In genomic region chr2:166519391-166519962, GRCh38 we compare ENCODE assay signal across 1 cellular context.
TF ChIP-seq lines count a peak whose summit lies in the region.

No MANE protein-coding gene starts in this region.

TF ChIP-seq in K562, 482 proteins besides CTCF, POLR2A, EP300 and RAD21:
- TF ChIP-seq ZBTB12 (CRISPR knock-in tag; IDR thresholded peaks at IDR 0.05): no peak
- TF ChIP-seq, protein P1, sequence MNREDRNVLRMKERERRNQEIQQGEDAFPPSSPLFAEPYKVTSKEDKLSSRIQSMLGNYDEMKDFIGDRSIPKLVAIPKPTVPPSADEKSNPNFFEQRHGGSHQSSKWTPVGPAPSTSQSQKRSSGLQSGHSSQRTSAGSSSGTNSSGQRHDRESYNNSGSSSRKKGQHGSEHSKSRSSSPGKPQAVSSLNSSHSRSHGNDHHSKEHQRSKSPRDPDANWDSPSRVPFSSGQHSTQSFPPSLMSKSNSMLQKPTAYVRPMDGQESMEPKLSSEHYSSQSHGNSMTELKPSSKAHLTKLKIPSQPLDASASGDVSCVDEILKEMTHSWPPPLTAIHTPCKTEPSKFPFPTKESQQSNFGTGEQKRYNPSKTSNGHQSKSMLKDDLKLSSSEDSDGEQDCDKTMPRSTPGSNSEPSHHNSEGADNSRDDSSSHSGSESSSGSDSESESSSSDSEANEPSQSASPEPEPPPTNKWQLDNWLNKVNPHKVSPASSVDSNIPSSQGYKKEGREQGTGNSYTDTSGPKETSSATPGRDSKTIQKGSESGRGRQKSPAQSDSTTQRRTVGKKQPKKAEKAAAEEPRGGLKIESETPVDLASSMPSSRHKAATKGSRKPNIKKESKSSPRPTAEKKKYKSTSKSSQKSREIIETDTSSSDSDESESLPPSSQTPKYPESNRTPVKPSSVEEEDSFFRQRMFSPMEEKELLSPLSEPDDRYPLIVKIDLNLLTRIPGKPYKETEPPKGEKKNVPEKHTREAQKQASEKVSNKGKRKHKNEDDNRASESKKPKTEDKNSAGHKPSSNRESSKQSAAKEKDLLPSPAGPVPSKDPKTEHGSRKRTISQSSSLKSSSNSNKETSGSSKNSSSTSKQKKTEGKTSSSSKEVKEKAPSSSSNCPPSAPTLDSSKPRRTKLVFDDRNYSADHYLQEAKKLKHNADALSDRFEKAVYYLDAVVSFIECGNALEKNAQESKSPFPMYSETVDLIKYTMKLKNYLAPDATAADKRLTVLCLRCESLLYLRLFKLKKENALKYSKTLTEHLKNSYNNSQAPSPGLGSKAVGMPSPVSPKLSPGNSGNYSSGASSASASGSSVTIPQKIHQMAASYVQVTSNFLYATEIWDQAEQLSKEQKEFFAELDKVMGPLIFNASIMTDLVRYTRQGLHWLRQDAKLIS (CRISPR knock-in tag; IDR thresholded peaks at IDR 0.05): no peak
- TF ChIP-seq EHMT2 (IDR thresholded peaks at IDR 0.05): no peak
- TF ChIP-seq MXD1 (CRISPR knock-in tag; IDR thresholded peaks at IDR 0.05; ENCODE audit: borderline replicate concordance, poor library complexity, severe bottlenecking): no peak
- TF ChIP-seq RBM25 (IDR thresholded peaks at IDR 0.05; ENCODE audit: low read depth, low read length, severe bottlenecking): no peak
- TF ChIP-seq ZNF197 (CRISPR knock-in tag; IDR thresholded peaks at IDR 0.05; ENCODE audit: low read depth): no peak
- no peak for TF ChIP-seq U2AF2 (optimal IDR thresholded peaks at IDR 0.05; ENCODE audit: low read depth, low read length)
- TF ChIP-seq, protein P2, sequence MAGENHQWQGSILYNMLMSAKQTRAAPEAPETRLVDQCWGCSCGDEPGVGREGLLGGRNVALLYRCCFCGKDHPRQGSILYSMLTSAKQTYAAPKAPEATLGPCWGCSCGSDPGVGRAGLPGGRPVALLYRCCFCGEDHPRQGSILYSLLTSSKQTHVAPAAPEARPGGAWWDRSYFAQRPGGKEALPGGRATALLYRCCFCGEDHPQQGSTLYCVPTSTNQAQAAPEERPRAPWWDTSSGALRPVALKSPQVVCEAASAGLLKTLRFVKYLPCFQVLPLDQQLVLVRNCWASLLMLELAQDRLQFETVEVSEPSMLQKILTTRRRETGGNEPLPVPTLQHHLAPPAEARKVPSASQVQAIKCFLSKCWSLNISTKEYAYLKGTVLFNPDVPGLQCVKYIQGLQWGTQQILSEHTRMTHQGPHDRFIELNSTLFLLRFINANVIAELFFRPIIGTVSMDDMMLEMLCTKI (IDR thresholded peaks at IDR 0.05; ENCODE audit: partially characterized antibody): no peak
- TF ChIP-seq ZNF696 (CRISPR knock-in tag; conservative IDR thresholded peaks at IDR 0.05): no peak
- TF ChIP-seq SIN3A (IDR thresholded peaks at IDR 0.05; ENCODE audit: borderline replicate concordance in 2 of 2, control insufficient read depth in 1 of 2, low read depth in 2 of 2, low read length in 2 of 2): no peak
- no peak for TF ChIP-seq FOS (IDR thresholded peaks at IDR 0.05; ENCODE audit: extremely low read depth, insufficient read length)
- TF ChIP-seq WHSC1 (IDR thresholded peaks at IDR 0.05; ENCODE audit: low read length): no peak
- TF ChIP-seq CHD7 (IDR thresholded peaks at IDR 0.05; ENCODE audit: low read depth, low read length): no peak
- no peak for TF ChIP-seq ZNF398 (CRISPR knock-in tag; IDR thresholded peaks at IDR 0.05)
- no peak for TF ChIP-seq NR2F6 (CRISPR knock-in tag; IDR thresholded peaks at IDR 0.05)
- no peak for TF ChIP-seq NCOA6 (IDR thresholded peaks at IDR 0.05)
- TF ChIP-seq SFPQ (IDR thresholded peaks at IDR 0.05; ENCODE audit: low read depth, low read length): no peak
- no peak for TF ChIP-seq BMI1 (IDR thresholded peaks at IDR 0.05; ENCODE audit: low read length)
